Comparison of ENCODE assay signal across 7 cellular contexts in genomic region chr12:19440019-19440858, GRCh38. TPM values are rescaled to one million over a fixed set of nuclear protein-coding genes. Genes with fewer than 3 reads are reported as not detected.
DNase-seq lines count a peak whose midpoint lies in the region; ATAC-seq and TF ChIP-seq lines count a peak whose summit lies in the region.

No MANE protein-coding gene starts in this region.

- H3K4me1 Mint-ChIP-seq in dendritic cell treated with granulocyte-macrophage colony-stimulating factor and Interleukin-4, amounts not matched to agents 40 ng/mL and 50 ng/mL, for 4 days (ENCODE audit: low read depth) = peaks cover 7% of the 10 kb centered on the region

- peak; percentile 17 for ATAC-seq in GM18499 (IDR thresholded peaks at IDR 0.05; ENCODE audit: insufficient read depth, unreplicated experiment)
- ATAC-seq in HG02623 (IDR thresholded peaks at IDR 0.05; ENCODE audit: unreplicated experiment) = peak; percentile 34
- ATAC-seq in right lobe of liver = peak; percentile 37 to 49 (median 43)

- 0% methylated on average over 31 of the region's 71 CpGs for WGBS in right lobe of liver (ENCODE audit: insufficient coverage, low coverage, low lambda C conversion rate, missing lambda C conversion rate)

- TF ChIP-seq CTCF in right lobe of liver (IDR thresholded peaks at IDR 0.05) = no peak

- TF ChIP-seq POLR2A in right lobe of liver (IDR thresholded peaks at IDR 0.05) = no peak

- intact Hi-C loops in dendritic cell treated with granulocyte-macrophage colony-stimulating factor and Interleukin-4, amounts not matched to agents 40 ng/mL and 50 ng/mL, for 4 days (cut with micrococcal nuclease) = loop anchor here (2.0 kb wide), 1 partner anchor 43 kb away; no protein-coding TSS in a partner anchor
- intact Hi-C loops in right lobe of liver (cut with DNase I) = no loop called here

- H3K36me3 Mint-ChIP-seq in dendritic cell treated with granulocyte-macrophage colony-stimulating factor and Interleukin-4, amounts not matched to agents 40 ng/mL and 50 ng/mL, for 4 days (ENCODE audit: low read depth) = peaks cover 39% of the 10 kb centered on the region

- H3K36me3 ChIP-seq in right lobe of liver = peaks cover 0 to 3% (median 0%) of the 10 kb centered on the region in 4 donors

- H3K27ac ChIP-seq in right lobe of liver = peak overlapping the region; percentile 63 to 81 (median 70)

- H3K4me3 Mint-ChIP-seq in dendritic cell treated with granulocyte-macrophage colony-stimulating factor and Interleukin-4, amounts not matched to agents 40 ng/mL and 50 ng/mL, for 4 days = peak overlapping the region; percentile 99

- peaks cover 8% of the 10 kb centered on the region for H3K9me3 Mint-ChIP-seq in dendritic cell treated with granulocyte-macrophage colony-stimulating factor and Interleukin-4, amounts not matched to agents 40 ng/mL and 50 ng/mL, for 4 days

- H3K9me3 ChIP-seq in right lobe of liver = no peaks in the 10 kb centered on the region

- H3K27ac Mint-ChIP-seq in dendritic cell treated with granulocyte-macrophage colony-stimulating factor and Interleukin-4, amounts not matched to agents 40 ng/mL and 50 ng/mL, for 4 days = peak overlapping the region; percentile 98

- H3K27me3 Mint-ChIP-seq in dendritic cell treated with granulocyte-macrophage colony-stimulating factor and Interleukin-4, amounts not matched to agents 40 ng/mL and 50 ng/mL, for 4 days = peaks cover 3% of the 10 kb centered on the region

- peaks cover 0 to 11% (median 0%) of the 10 kb centered on the region in 4 donors for H3K4me1 ChIP-seq in right lobe of liver

- no peaks in the 10 kb centered on the region for H3K27me3 ChIP-seq in right lobe of liver

- peak overlapping the region; percentile 80 to 89 (median 85) for H3K4me3 ChIP-seq in right lobe of liver

- peak; percentile 59 for DNase-seq in NCI-H146 (lab: John Stamatoyannopoulos, UW)
- peak; percentile 51 for DNase-seq in activated CD4-positive, alpha-beta T cell treated with anti-CD3 and anti-CD28 coated beads, Interleukin-2, amount 50 U/mL, for 1 hour
- DNase-seq in right lobe of liver = peak; percentile 59 to 74 (median 60)
- peak; percentile 50 to 55 for DNase-seq in stimulated activated CD4-positive, alpha-beta T cell treated with anti-CD3 and anti-CD28 coated beads, Interleukin-4, amount 100 ng/mL, for 4 hours

RNA-seq across cellular contexts. Expression of gene AEBP2, which starts 0.9 kb away (rescaled TPM):
- 10 to 100 TPM in 5 of 6 experiments, 1 to 10 TPM in 1; 9.7 to 18.2 (median 13.4) TPM for total RNA-seq in right lobe of liver

Comparison
In these comparisons a context has a peak if more than half of its experiments do, and no peak if none do; other contexts are left out.
1. Peak in every context shown above with its lines: DNase-seq, ATAC-seq, H3K4me3 ChIP-seq and H3K27ac ChIP-seq.